ENCODE assay signal across 23 cellular contexts in the genomic region with DNA sequence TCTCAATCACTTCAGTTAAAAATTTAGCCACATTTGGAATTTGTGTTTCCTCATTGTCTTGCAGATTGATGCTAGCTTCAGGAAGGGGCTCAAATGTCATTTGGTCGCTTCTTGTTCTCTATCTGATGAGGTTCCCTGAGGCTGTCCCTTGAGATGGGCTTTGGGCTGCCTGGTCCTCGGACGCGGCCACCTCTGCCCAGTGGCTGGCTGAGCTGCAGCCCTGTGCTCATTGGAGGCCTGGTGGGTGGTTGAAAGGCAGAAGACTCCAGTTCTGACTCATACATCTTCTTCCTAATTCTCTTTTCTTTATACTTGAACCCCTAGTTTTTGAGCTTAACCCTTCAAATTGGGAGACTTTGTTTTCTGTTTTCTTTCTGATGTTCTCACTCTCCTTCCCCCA.
"Had no signal": no experiment of that assay in that cellular context is flagged by ENCODE, and none has a peak within 500 bp of the region (broad histone marks: within the 10 kb centered on the region; RNA-seq: fewer than 3 reads in every experiment).

No MANE protein-coding gene starts in this region.

- DNase-seq: colonic mucosa; cortex of kidney; dermis blood vessel endothelial cell; dorsolateral prefrontal cortex; effector CD4-positive, alpha-beta T cell; effector CD8-positive, alpha-beta T cell; effector memory CD4-positive, alpha-beta T cell; effector memory CD8-positive, alpha-beta T cell; endodermal cell; erythroblast; esophagus squamous epithelium; foreskin fibroblast; foreskin keratinocyte; foreskin melanocyte; gastrocnemius medialis; glutamatergic neuron; head of caudate nucleus; heart left ventricle; heart right ventricle had no signal

- H3K9me3 ChIP-seq: colonic mucosa, esophagus muscularis mucosa, esophagus squamous epithelium, gastrocnemius medialis, gastroesophageal sphincter, heart left ventricle, heart right ventricle had no signal

- H3K4me3 ChIP-seq: colonic mucosa, coronary artery, dorsolateral prefrontal cortex, esophagus muscularis mucosa, esophagus squamous epithelium, gastrocnemius medialis, gastroesophageal sphincter, heart left ventricle, heart right ventricle had no signal

- H3K36me3 ChIP-seq: colonic mucosa, esophagus muscularis mucosa, esophagus squamous epithelium, gastrocnemius medialis, gastroesophageal sphincter, heart left ventricle, heart right ventricle had no signal

- H3K4me1 ChIP-seq: colonic mucosa, esophagus muscularis mucosa, foreskin keratinocyte, gastrocnemius medialis, gastroesophageal sphincter, heart left ventricle, heart right ventricle had no signal

- H3K27me3 ChIP-seq: colonic mucosa, dorsolateral prefrontal cortex, esophagus muscularis mucosa, esophagus squamous epithelium, foreskin keratinocyte, gastrocnemius medialis, gastroesophageal sphincter had no signal

- H3K27ac ChIP-seq: colonic mucosa, coronary artery, dorsolateral prefrontal cortex, epithelial cell of prostate, esophagus muscularis mucosa, esophagus squamous epithelium, foreskin keratinocyte, gastrocnemius medialis, gastroesophageal sphincter, heart left ventricle, heart right ventricle had no signal
